Comparison of ENCODE assay signal across 1 cellular context in the genomic region with DNA sequence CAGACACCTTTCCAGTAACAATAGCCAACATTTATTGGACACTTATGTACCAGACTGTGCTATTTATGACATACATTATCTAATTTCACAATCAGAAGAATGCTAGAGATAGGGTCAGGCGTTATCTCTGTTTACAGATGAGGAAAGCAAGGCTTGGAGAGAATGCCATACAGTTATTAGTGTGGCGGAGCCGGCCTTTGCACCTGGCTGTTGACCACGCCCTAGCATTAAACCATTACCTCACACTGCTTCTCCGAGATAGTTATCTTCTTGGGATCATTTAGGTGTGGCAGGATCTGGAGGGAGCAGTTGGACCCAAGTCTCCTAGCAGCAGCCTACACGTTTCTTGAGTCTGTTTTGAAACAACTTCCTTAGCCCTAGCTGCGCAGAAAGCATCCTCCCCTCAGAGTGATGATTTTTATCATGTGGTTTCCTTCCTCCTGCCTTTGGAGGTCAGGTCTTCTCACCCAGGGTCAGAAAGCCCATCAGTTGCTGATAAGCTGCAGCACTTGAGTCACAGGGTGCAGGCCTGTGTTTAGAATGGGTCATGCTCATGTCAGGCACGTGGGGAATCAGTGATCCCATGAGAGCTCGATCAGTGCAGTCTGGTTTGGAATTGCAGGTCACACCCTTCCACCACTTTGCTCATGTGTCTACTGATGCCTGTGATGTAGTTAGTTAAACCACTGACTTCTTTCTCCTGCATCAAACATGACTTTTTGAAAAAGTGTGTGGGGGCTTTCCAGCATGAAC.
TF ChIP-seq lines count a peak whose summit lies in the region.

No MANE protein-coding gene starts in this region.

TF ChIP-seq in A549, 52 proteins besides CTCF, POLR2A, EP300 and RAD21 (continued from another document):
- TF ChIP-seq MAX (IDR thresholded peaks at IDR 0.05) (peak; percentile 91), EHMT2 (IDR thresholded peaks at IDR 0.05; ENCODE audit: low read depth) (no peak), JUNB (IDR thresholded peaks at IDR 0.05) (no peak), SREBF2 (IDR thresholded peaks at IDR 0.05) (no peak), CHD4 (IDR thresholded peaks at IDR 0.05; ENCODE audit: borderline replicate concordance) (no peak), ESRRA (IDR thresholded peaks at IDR 0.05; ENCODE audit: borderline replicate concordance, low read length) (no peak), HOXA7 (CRISPR knock-in tag; IDR thresholded peaks at IDR 0.05) (peak; percentile 72), CEBPB (IDR thresholded peaks at IDR 0.05) (peak; percentile 67 to 74), ELK1 (IDR thresholded peaks at IDR 0.05; ENCODE audit: low read depth, low read length) (no peak), FOSL2 (IDR thresholded peaks at IDR 0.05) (no peak), FOSL2 (CRISPR knock-in tag; IDR thresholded peaks at IDR 0.05) (peak; percentile 60), JUN (IDR thresholded peaks at IDR 0.05) (peak in 1 of 2 experiments; percentile 47; a peak in 2 of 5 replicates), NFE2L2 (conservative IDR thresholded peaks at IDR 0.05; ENCODE audit: low read length) (no peak), POLR2AphosphoS2 (conservative IDR thresholded peaks at IDR 0.05; ENCODE audit: low read length) (no peak; the same call in 1 of the 2 replicates), MYC (IDR thresholded peaks at IDR 0.05; ENCODE audit: borderline replicate concordance, low read length) (no peak), BCL3 (IDR thresholded peaks at IDR 0.05) (peak; percentile 48; the same call in 1 of the 3 replicates), RCOR1 (IDR thresholded peaks at IDR 0.05; ENCODE audit: low read depth, low read length) (no peak), USF2 (IDR thresholded peaks at IDR 0.05) (peak; percentile 66; the same call in 1 of the 2 replicates), NR3C1 (IDR thresholded peaks at IDR 0.05) (no peak), NPAS2 (CRISPR knock-in tag; IDR thresholded peaks at IDR 0.05; ENCODE audit: borderline replicate concordance) (no peak), MAZ (IDR thresholded peaks at IDR 0.05; ENCODE audit: borderline replicate concordance, low read depth, low read length) (no peak), FOXS1 (CRISPR knock-in tag; IDR thresholded peaks at IDR 0.05) (no peak), CBX2 (IDR thresholded peaks at IDR 0.05; ENCODE audit: borderline replicate concordance, low read depth) (no peak), HEYL (CRISPR knock-in tag; IDR thresholded peaks at IDR 0.05) (no peak), GATA3 (IDR thresholded peaks at IDR 0.05; ENCODE audit: borderline replicate concordance) (peak; percentile 81), ZNF302 (CRISPR knock-in tag; IDR thresholded peaks at IDR 0.05) (no peak), MAFK (IDR thresholded peaks at IDR 0.05; ENCODE audit: partially characterized antibody) (no peak), TP53 (CRISPR knock-in tag; IDR thresholded peaks at IDR 0.05) (no peak), RFX5 (IDR thresholded peaks at IDR 0.05) (no peak), BHLHE40 (IDR thresholded peaks at IDR 0.05; ENCODE audit: low read depth, low read length) (peak; percentile 59; the same call in 1 of the 2 replicates), ZSCAN20 (CRISPR knock-in tag; IDR thresholded peaks at IDR 0.05) (peak; percentile 45; the same call in 1 of the 2 replicates), HDAC2 (IDR thresholded peaks at IDR 0.05) (no peak), TFCP2L1 (CRISPR knock-in tag; IDR thresholded peaks at IDR 0.05) (0 out of 2 replicates have a peak, but pooled peaks have one; percentile 54)
- TF ChIP-seq, protein P1, sequence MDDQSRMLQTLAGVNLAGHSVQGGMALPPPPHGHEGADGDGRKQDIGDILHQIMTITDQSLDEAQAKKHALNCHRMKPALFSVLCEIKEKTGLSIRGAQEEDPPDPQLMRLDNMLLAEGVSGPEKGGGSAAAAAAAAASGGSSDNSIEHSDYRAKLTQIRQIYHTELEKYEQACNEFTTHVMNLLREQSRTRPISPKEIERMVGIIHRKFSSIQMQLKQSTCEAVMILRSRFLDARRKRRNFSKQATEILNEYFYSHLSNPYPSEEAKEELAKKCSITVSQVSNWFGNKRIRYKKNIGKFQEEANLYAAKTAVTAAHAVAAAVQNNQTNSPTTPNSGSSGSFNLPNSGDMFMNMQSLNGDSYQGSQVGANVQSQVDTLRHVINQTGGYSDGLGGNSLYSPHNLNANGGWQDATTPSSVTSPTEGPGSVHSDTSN (IDR thresholded peaks at IDR 0.05), result no peak
- TF ChIP-seq, protein P2, sequence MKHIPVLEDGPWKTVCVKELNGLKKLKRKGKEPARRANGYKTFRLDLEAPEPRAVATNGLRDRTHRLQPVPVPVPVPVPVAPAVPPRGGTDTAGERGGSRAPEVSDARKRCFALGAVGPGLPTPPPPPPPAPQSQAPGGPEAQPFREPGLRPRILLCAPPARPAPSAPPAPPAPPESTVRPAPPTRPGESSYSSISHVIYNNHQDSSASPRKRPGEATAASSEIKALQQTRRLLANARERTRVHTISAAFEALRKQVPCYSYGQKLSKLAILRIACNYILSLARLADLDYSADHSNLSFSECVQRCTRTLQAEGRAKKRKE (CRISPR knock-in tag; IDR thresholded peaks at IDR 0.05; ENCODE audit: low read depth), result peak; percentile 83; the same call in 1 of the 2 replicates
TF ChIP-seq in A549: peak in this region for 16.
